Comparison of ENCODE assay signal across 8 cellular contexts in the genomic region with DNA sequence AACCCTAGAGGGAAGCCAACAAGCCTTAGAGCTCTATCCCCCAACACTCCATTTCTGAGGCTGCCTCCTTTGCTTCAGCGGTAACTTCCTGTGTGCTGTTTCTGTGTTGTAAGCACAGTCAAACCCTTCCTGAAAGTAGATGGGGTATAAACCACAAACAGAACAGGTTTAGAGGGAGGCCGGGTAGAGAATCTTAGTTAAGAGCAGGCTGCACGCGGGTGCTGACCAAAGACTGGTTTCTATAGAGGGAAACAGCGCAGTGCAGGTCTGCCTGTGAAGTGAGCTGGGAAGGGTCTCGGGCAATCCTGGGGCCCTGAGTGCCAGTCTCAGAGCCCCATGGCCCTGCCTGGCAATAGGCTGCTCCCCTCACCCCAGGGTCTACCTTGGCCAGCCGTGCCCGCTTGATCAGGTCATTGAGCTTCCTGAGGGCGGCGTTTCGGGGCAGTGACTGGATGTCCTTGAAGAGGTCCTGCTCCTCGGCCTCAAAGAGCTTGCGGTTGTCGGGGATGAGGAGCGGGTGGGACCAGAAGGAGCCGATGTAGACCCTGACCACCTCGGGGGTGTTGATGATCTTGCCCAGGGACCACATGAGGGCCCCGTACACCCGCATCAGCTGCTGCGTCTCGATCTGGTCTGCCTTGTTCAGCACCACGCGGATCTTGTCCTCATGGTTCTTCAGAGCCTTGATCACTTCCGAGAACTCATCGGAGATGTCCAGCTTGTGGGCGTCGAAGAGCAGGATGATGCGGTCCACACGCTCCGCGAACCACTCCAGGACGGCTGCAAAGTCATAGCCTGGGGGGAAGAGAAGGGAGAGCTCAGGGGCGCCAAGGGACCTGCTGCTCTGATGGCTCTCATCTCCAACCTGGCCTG. TPM values are rescaled to one million over a fixed set of nuclear protein-coding genes. Genes with fewer than 3 reads are reported as not detected.
DNase-seq lines count a peak whose midpoint lies in the region; ATAC-seq and TF ChIP-seq lines count a peak whose summit lies in the region.

No MANE protein-coding gene starts in this region.

- H3K27ac Mint-ChIP-seq in CD4-positive, alpha-beta T cell = peak overlapping the region; percentile 93

- H3K27ac ChIP-seq in CD4-positive, alpha-beta T cell (ENCODE audit: low read depth, low read length) = peak overlapping the region; percentile 87
- H3K27ac ChIP-seq in mucosa of rectum (ENCODE audit: low read depth in 2 of 2, low read length in 2 of 2) (peak overlapping the region; percentile 58 to 82), SJCRH30 (no peak overlapping the region)

- DNase-seq in CD4-positive, alpha-beta T cell = peak in 6 of 10 experiments; percentile 37 to 59 (median 47)
- DNase-seq in NCI-H1694 (lab: John Stamatoyannopoulos, UW) (no peak), DMS53 treated with DMSO at 0.1 percent for 48 hours (lab: John Stamatoyannopoulos, UW; ENCODE audit: unreplicated experiment) (no peak), SJCRH30 (no peak)

- no peaks in the 10 kb centered on the region for H3K27me3 ChIP-seq in CD4-positive, alpha-beta T cell (ENCODE audit: control insufficient read depth, insufficient read depth, low read length)
- H3K27me3 ChIP-seq in mucosa of rectum (ENCODE audit: control insufficient read depth in 2 of 2, insufficient read depth in 2 of 2, low read length in 2 of 2) (no peaks in the 10 kb centered on the region), SJCRH30 (no peaks in the 10 kb centered on the region)

- intact Hi-C loops in CD4-positive, alpha-beta T cell (cut with DNase I, micrococcal nuclease) = loop anchor here (1.0 to 10.0 kb wide), 5 partner anchors 8 to 85 kb away; partner anchors contain the start of genes EHD1 (in 2 of the 2), CDC42BPG (in 1 of the 2) and SF1 (in 1 of the 2)

- CTCF ChIA-PET in CD4-positive, alpha-beta T cell (lab: Charles Lee) = interaction anchor here (0.9 to 2.8 kb wide), 11 partner anchors 9 to 250 kb away, joined by 3 to 20 read pairs (median 6); partner anchors contain the start of genes CDC42BPG, EHD1 and SF1

- peak overlapping the region; percentile 75 for H3K4me3 Mint-ChIP-seq in CD4-positive, alpha-beta T cell

- H3K36me3 Mint-ChIP-seq in CD4-positive, alpha-beta T cell (ENCODE audit: low read depth) = peaks cover 64% of the 10 kb centered on the region

- no peaks in the 10 kb centered on the region for H3K9me3 Mint-ChIP-seq in CD4-positive, alpha-beta T cell

- peak; percentile 72 for ATAC-seq in CD4-positive, alpha-beta T cell (ENCODE audit: poor library complexity)
- ATAC-seq in GM19324 (IDR thresholded peaks at IDR 0.05; ENCODE audit: low FRiP score, unreplicated experiment) (peak; percentile 73), HG03280 (IDR thresholded peaks at IDR 0.05; ENCODE audit: unreplicated experiment) (peak; percentile 70)
- peak; percentile 80 to 81 for ATAC-seq in activated CD4-positive, CD25-positive, alpha-beta regulatory T cell treated with anti-CD3 and anti-CD28 coated beads, Interleukin-2, amount 50 U/mL, for 24 hours

- peaks cover 90% of the 10 kb centered on the region for H3K4me1 Mint-ChIP-seq in CD4-positive, alpha-beta T cell (ENCODE audit: low read depth)

- H3K4me1 ChIP-seq in mucosa of rectum (ENCODE audit: control insufficient read depth in 2 of 2, insufficient read depth in 2 of 2, low read length in 2 of 2) (peaks cover 58 to 63% of the 10 kb centered on the region in 2 donors), SJCRH30 (peaks cover 83% of the 10 kb centered on the region)

- no peaks in the 10 kb centered on the region for H3K27me3 Mint-ChIP-seq in CD4-positive, alpha-beta T cell

- TF ChIP-seq CTCF in CD4-positive, alpha-beta T cell (IDR thresholded peaks at IDR 0.05) = no peak

- no peaks in the 10 kb centered on the region for H3K9me3 ChIP-seq in CD4-positive, alpha-beta T cell (ENCODE audit: control insufficient read depth, low read length)
- H3K9me3 ChIP-seq in mucosa of rectum (ENCODE audit: control insufficient read depth in 2 of 2, low read length in 2 of 2) (no peaks in the 10 kb centered on the region), SJCRH30 (replicated peaks) (no peaks in the 10 kb centered on the region)

- H3K36me3 ChIP-seq in mucosa of rectum (ENCODE audit: control insufficient read depth in 2 of 2, insufficient read depth in 2 of 2, low read length in 2 of 2) (peaks cover 21 to 22% of the 10 kb centered on the region in 2 donors), SJCRH30 (peaks cover 25% of the 10 kb centered on the region; the same call in 1 of the 2 replicates)

- H3K4me3 ChIP-seq in mucosa of rectum (ENCODE audit: low read length in 2 of 2) (peak overlapping the region in 1 of 2 donors; percentile 15), SJCRH30 (no peak overlapping the region)

- POLR2A ChIA-PET in CD4-positive, alpha-beta T cell (lab: Charles Lee) = interaction anchor here (1.1 to 27.2 kb wide), 17 partner anchors 9 to 566 kb away, joined by 3 to 767 read pairs (median 7); partner anchors contain the start of genes CDC42BPG, EHD1, MEN1 and PPP2R5B

- peak overlapping the region; percentile 13 to 26 for H3K9ac ChIP-seq in mucosa of rectum (ENCODE audit: low read depth in 1 of 2, low read length in 2 of 2)

RNA-seq across cellular contexts. Expression of gene CDC42BPG, which starts 15.3 kb away (rescaled TPM):
- 1 to 10 TPM; 6.9 to 9.7 TPM for total RNA-seq in CD4-positive, alpha-beta T cell
- 0.03 and 0.10 TPM in 2 replicates for total RNA-seq in SJCRH30 (2014; rRNA removed; shearing (Covaris generic))

RNA-seq across cellular contexts. Expression of gene EHD1, which starts 18.6 kb away (rescaled TPM):
- 100 to 1,000 TPM; 132 to 139 TPM for total RNA-seq in CD4-positive, alpha-beta T cell
- 43.4 and 45.0 TPM in 2 replicates for total RNA-seq in SJCRH30 (2014; rRNA removed; shearing (Covaris generic))

RNA-seq across cellular contexts. Expression of gene MEN1, which starts 49.4 kb away (rescaled TPM):
- 10 to 100 TPM; 16.4 to 17.7 TPM for total RNA-seq in CD4-positive, alpha-beta T cell
- 25.9 and 26.3 TPM in 2 replicates for total RNA-seq in SJCRH30 (2014; rRNA removed; shearing (Covaris generic))

RNA-seq across cellular contexts. Expression of gene MAP4K2, which starts 56.8 kb away (rescaled TPM):
- 10 to 100 TPM; 71.9 to 74.1 TPM for total RNA-seq in CD4-positive, alpha-beta T cell
- 8.9 and 9.6 TPM in 2 replicates for total RNA-seq in SJCRH30 (2014; rRNA removed; shearing (Covaris generic))

RNA-seq across cellular contexts. Expression of gene ATG2A, which starts 57.2 kb away (rescaled TPM):
- total RNA-seq in CD4-positive, alpha-beta T cell = 100 to 1,000 TPM; 189 to 198 TPM
- total RNA-seq in SJCRH30 (2014; rRNA removed; shearing (Covaris generic)) = 6.2 and 7.4 TPM in 2 replicates

Comparison
In these comparisons a context has a peak if more than half of its experiments do, and no peak if none do; other contexts are left out.
1. DNase-seq: peak in CD4-positive, alpha-beta T cell (6 of 10); none in NCI-H1694 (single experiment), DMS53 treated with DMSO at 0.1 percent for 48 hours (single experiment) and SJCRH30 (0 of 2).
2. Peak in every context shown above with its lines, with median percentiles within 50 percentile points of each other: ATAC-seq.